13 cellular contexts compared by ENCODE assay signal in genomic region chr3:65619391-65620298, GRCh38.
DNase-seq lines count a peak whose midpoint lies in the region; ATAC-seq and TF ChIP-seq lines count a peak whose summit lies in the region.
"Had no signal": no experiment of that assay in that cellular context is flagged by ENCODE, and none has a peak within 500 bp of the region (broad histone marks: within the 10 kb centered on the region; RNA-seq: fewer than 3 reads in every experiment).

No MANE protein-coding gene starts in this region.

- no peak overlapping the region for H3K9ac ChIP-seq in adipocyte (ENCODE audit: low read length)
- no peak overlapping the region for H3K9ac ChIP-seq in skeletal muscle tissue (ENCODE audit: low read depth in 1 of 3, low read length in 3 of 3)

- H3K27me3 ChIP-seq in adipocyte (replicated peaks; ENCODE audit: control insufficient read depth, insufficient read depth, low read length) (no peaks in the 10 kb centered on the region), skeletal muscle tissue (ENCODE audit: control insufficient read depth in 3 of 3, insufficient read depth in 3 of 3, low read length in 3 of 3) (no peaks in the 10 kb centered on the region)
- H3K27me3 ChIP-seq: suprapubic skin had no signal

- H3K36me3 ChIP-seq in adipocyte (ENCODE audit: control insufficient read depth, insufficient read depth, low read length, severe bottlenecking) (no peaks in the 10 kb centered on the region), skeletal muscle tissue (ENCODE audit: control insufficient read depth in 3 of 3, insufficient read depth in 3 of 3, low read length in 3 of 3) (no peaks in the 10 kb centered on the region)
- H3K36me3 ChIP-seq: suprapubic skin had no signal

- H3K4me3 ChIP-seq in adipocyte (ENCODE audit: low read length) (no peak overlapping the region), fibroblast of the aortic adventitia (ENCODE audit: low read depth, low read length) (no peak overlapping the region), skeletal muscle tissue (ENCODE audit: low read length in 3 of 3) (no peak overlapping the region)
- H3K4me3 ChIP-seq: suprapubic skin had no signal

- ATAC-seq in HG02763 (IDR thresholded peaks at IDR 0.05; ENCODE audit: unreplicated experiment) = no peak

- DNase-seq in NCI-H2227 (lab: John Stamatoyannopoulos, UW; ENCODE audit: unreplicated experiment) (peak; percentile 13), NCI-H2227 treated with DMSO at 0.1 percent for 48 hours (lab: John Stamatoyannopoulos, UW) (no peak), adipocyte (ENCODE audit: low read depth) (peak; percentile 53), fibroblast of the aortic adventitia (ENCODE audit: low read depth) (peak; percentile 52), NCI-H526 treated with DMSO at 0.1 percent for 48 hours (lab: John Stamatoyannopoulos, UW) (no peak), DMS53 (lab: John Stamatoyannopoulos, UW) (no peak)
- DNase-seq: activated CD4-positive, alpha-beta T cell treated with anti-CD3 and anti-CD28 coated beads for 1 hour; central memory CD4-positive, alpha-beta T cell; mammary epithelial cell; NCI-H774 had no signal

- no peaks in the 10 kb centered on the region for H3K9me3 ChIP-seq in adipocyte (ENCODE audit: control insufficient read depth, low read length)
- no peaks in the 10 kb centered on the region for H3K9me3 ChIP-seq in skeletal muscle tissue (ENCODE audit: control insufficient read depth in 3 of 3, low read length in 3 of 3)
- H3K9me3 ChIP-seq: suprapubic skin had no signal

- H3K27ac ChIP-seq in skeletal muscle tissue (ENCODE audit: low read depth, low read length) = peak overlapping the region; percentile 40
- H3K27ac ChIP-seq: suprapubic skin had no signal

- TF ChIP-seq CTCF in fibroblast of the aortic adventitia (IDR thresholded peaks at IDR 0.05; ENCODE audit: insufficient read depth, low read length) = no peak

- H3K4me1 ChIP-seq in adipocyte (ENCODE audit: control insufficient read depth, insufficient read depth, low read length) (no peaks in the 10 kb centered on the region), skeletal muscle tissue (ENCODE audit: control insufficient read depth in 3 of 3, insufficient read depth in 3 of 3, low read length in 3 of 3) (peaks cover 8 to 20% (median 8%) of the 10 kb centered on the region in 3 donors)

Comparison
In these comparisons a context has a peak if more than half of its experiments do, and no peak if none do; other contexts are left out.
1. DNase-seq: peak in NCI-H2227 (single experiment), adipocyte (single experiment) and fibroblast of the aortic adventitia (single experiment); none in NCI-H2227 treated with DMSO at 0.1 percent for 48 hours (single experiment), NCI-H526 treated with DMSO at 0.1 percent for 48 hours (single experiment) and DMS53 (single experiment).